16 cellular contexts compared by ENCODE assay signal in genomic region chr7:44891791-44892190, GRCh38. TPM values are rescaled to one million over a fixed set of nuclear protein-coding genes. Genes with fewer than 3 reads are reported as not detected.
DNase-seq lines count a peak whose midpoint lies in the region; ATAC-seq and TF ChIP-seq lines count a peak whose summit lies in the region.
"Had no signal": no experiment of that assay in that cellular context is flagged by ENCODE, and none has a peak within 500 bp of the region (broad histone marks: within the 10 kb centered on the region; RNA-seq: fewer than 3 reads in every experiment).

No MANE protein-coding gene starts in this region.

- DNase-seq in activated CD4-positive, alpha-beta T cell treated with anti-CD3 and anti-CD28 coated beads, Interleukin-2, amount 10 ng/mL, durations not matched to agents 7 days and 5 days: no peak
- DNase-seq in activated CD4-positive, alpha-beta T cell treated with anti-CD3 and anti-CD28 coated beads for 1 hour: no peak
- DNase-seq in SJCRH30: no peak
- DNase-seq in central memory CD8-positive, alpha-beta T cell (ENCODE audit: low spot score in 2 of 2): no peak
- no peak for DNase-seq in spleen
- no peak for DNase-seq in mucosa of gallbladder (ENCODE audit: low spot score)
- no peak for DNase-seq in left ventricle myocardium inferior
- DNase-seq: adrenal gland; mesendoderm; NCI-H2029 treated with DMSO at 0.1 percent for 48 hours; NCI-H524 treated with DMSO at 0.1 percent for 48 hours; occipital lobe; stimulated activated CD4-positive, alpha-beta T cell treated with anti-CD3 and anti-CD28 coated beads, Interleukin-4, amount 100 ng/mL, for 1 hour had no signal

- H3K27me3 ChIP-seq in SJCRH30 (no peaks in the 10 kb centered on the region), spleen (replicated peaks in 1 of 7) (no peaks in the 10 kb centered on the region), left ventricle myocardium inferior (ENCODE audit: low read depth) (no peaks in the 10 kb centered on the region)
- H3K27me3 ChIP-seq: adrenal gland had no signal

- no peaks in the 10 kb centered on the region for H3K9me3 Mint-ChIP-seq in activated CD4-positive, alpha-beta T cell treated with anti-CD3 and anti-CD28 coated beads, Interleukin-2, amount 10 ng/mL, durations not matched to agents 7 days and 5 days
- no peaks in the 10 kb centered on the region for H3K9me3 Mint-ChIP-seq in central memory CD8-positive, alpha-beta T cell

- no peaks in the 10 kb centered on the region for H3K27me3 Mint-ChIP-seq in activated CD4-positive, alpha-beta T cell treated with anti-CD3 and anti-CD28 coated beads, Interleukin-2, amount 10 ng/mL, durations not matched to agents 7 days and 5 days
- no peaks in the 10 kb centered on the region for H3K27me3 Mint-ChIP-seq in central memory CD8-positive, alpha-beta T cell

- no peak for ATAC-seq in central memory CD8-positive, alpha-beta T cell (replicated peaks; ENCODE audit: extremely low read depth, poor library complexity, severe bottlenecking)
- no peak for ATAC-seq in GM21390 (IDR thresholded peaks at IDR 0.05; ENCODE audit: unreplicated experiment)
- ATAC-seq: HepG2, sciatic nerve had no signal

- POLR2A ChIA-PET in activated CD4-positive, alpha-beta T cell treated with anti-CD3 and anti-CD28 coated beads, Interleukin-2, amount 10 ng/mL, durations not matched to agents 7 days and 5 days (lab: Charles Lee): no interaction called here

- no peaks in the 10 kb centered on the region for H3K36me3 ChIP-seq in SJCRH30
- no peaks in the 10 kb centered on the region for H3K36me3 ChIP-seq in spleen
- H3K36me3 ChIP-seq in left ventricle myocardium inferior: no peaks in the 10 kb centered on the region
- H3K36me3 ChIP-seq: adrenal gland had no signal

- WGBS in spleen, 5 donors: 87 to 100% (median 92%) methylated on average over 1 of the region's 1 CpG

- H3K4me3 Mint-ChIP-seq in activated CD4-positive, alpha-beta T cell treated with anti-CD3 and anti-CD28 coated beads, Interleukin-2, amount 10 ng/mL, durations not matched to agents 7 days and 5 days: peak overlapping the region; percentile 0
- peak overlapping the region; percentile 64 for H3K4me3 Mint-ChIP-seq in central memory CD8-positive, alpha-beta T cell

- TF ChIP-seq POLR2A in spleen (IDR thresholded peaks at IDR 0.05): no peak

- H3K27ac Mint-ChIP-seq in activated CD4-positive, alpha-beta T cell treated with anti-CD3 and anti-CD28 coated beads, Interleukin-2, amount 10 ng/mL, durations not matched to agents 7 days and 5 days: peak overlapping the region; percentile 96
- peak overlapping the region; percentile 100 for H3K27ac Mint-ChIP-seq in central memory CD8-positive, alpha-beta T cell (ENCODE audit: low read depth)

- H3K4me1 Mint-ChIP-seq in activated CD4-positive, alpha-beta T cell treated with anti-CD3 and anti-CD28 coated beads, Interleukin-2, amount 10 ng/mL, durations not matched to agents 7 days and 5 days: peaks cover 47% of the 10 kb centered on the region
- peaks cover 49% of the 10 kb centered on the region for H3K4me1 Mint-ChIP-seq in central memory CD8-positive, alpha-beta T cell

- intact Hi-C loops in spleen (cut with DNase I; ENCODE audit: low total_unique reads) (no loop called here), left ventricle myocardium inferior (cut with micrococcal nuclease) (no loop called here)

- TF ChIP-seq CTCF in spleen (IDR thresholded peaks at IDR 0.05 in 8 of 11, conservative IDR thresholded peaks at IDR 0.05 in 3 of 11) (no peak), left ventricle myocardium inferior (IDR thresholded peaks at IDR 0.05; ENCODE audit: borderline replicate concordance) (no peak)

- CTCF ChIA-PET in activated CD4-positive, alpha-beta T cell treated with anti-CD3 and anti-CD28 coated beads, Interleukin-2, amount 10 ng/mL, durations not matched to agents 7 days and 5 days (lab: Charles Lee): interaction anchor here (0.7 to 1.7 kb wide), 6 partner anchors 10 to 253 kb away, joined by 3 to 10 read pairs (median 4); partner anchors contain the start of gene H2AZ2

- no peak overlapping the region for H3K4me3 ChIP-seq in SJCRH30
- H3K4me3 ChIP-seq in spleen: no peak overlapping the region
- no peak overlapping the region for H3K4me3 ChIP-seq in left ventricle myocardium inferior
- H3K4me3 ChIP-seq: adrenal gland had no signal

- H3K36me3 Mint-ChIP-seq in activated CD4-positive, alpha-beta T cell treated with anti-CD3 and anti-CD28 coated beads, Interleukin-2, amount 10 ng/mL, durations not matched to agents 7 days and 5 days (ENCODE audit: low read depth): peaks cover 2% of the 10 kb centered on the region
- H3K36me3 Mint-ChIP-seq in central memory CD8-positive, alpha-beta T cell (ENCODE audit: insufficient read depth): peaks cover 2% of the 10 kb centered on the region

- H3K27ac ChIP-seq in SJCRH30: peak overlapping the region; percentile 91; the same call in 1 of the 2 replicates
- H3K27ac ChIP-seq in spleen: peak overlapping the region in 7 of 8 donors; percentile 32 to 78 (median 49)
- no peak overlapping the region for H3K27ac ChIP-seq in left ventricle myocardium inferior (replicated peaks)
- H3K27ac ChIP-seq: adrenal gland had no signal

- H3K9me3 ChIP-seq in SJCRH30 (replicated peaks) (no peaks in the 10 kb centered on the region), spleen (no peaks in the 10 kb centered on the region), left ventricle myocardium inferior (replicated peaks) (no peaks in the 10 kb centered on the region)
- H3K9me3 ChIP-seq: adrenal gland had no signal

- H3K4me1 ChIP-seq in SJCRH30: peaks cover 94% of the 10 kb centered on the region
- H3K4me1 ChIP-seq in spleen: peaks cover 0 to 25% (median 1%) of the 10 kb centered on the region in 6 donors
- no peaks in the 10 kb centered on the region for H3K4me1 ChIP-seq in left ventricle myocardium inferior

RNA-seq across cellular contexts. Expression of gene PURB, which starts 6.5 kb away (rescaled TPM):
- total RNA-seq in activated CD4-positive, alpha-beta T cell treated with anti-CD3 and anti-CD28 coated beads, Interleukin-2, amount 10 ng/mL, durations not matched to agents 7 days and 5 days: 10 to 100 TPM; 22.9 to 24.1 TPM
- total RNA-seq in SJCRH30 (2014; rRNA removed; shearing (Covaris generic)): 37.3 and 42.7 TPM in 2 replicates
- 10 to 100 TPM; 18.7 to 25.4 (median 22.8) TPM for total RNA-seq in spleen
- polyA plus RNA-seq in spleen: 1 to 10 TPM; 6.0 to 7.4 (median 6.1) TPM
- total RNA-seq in mucosa of gallbladder: 21.9 TPM
- 13.1 TPM for total RNA-seq in left ventricle myocardium inferior

RNA-seq across cellular contexts. Expression of gene H2AZ2, which starts 43.9 kb away (rescaled TPM):
- total RNA-seq in activated CD4-positive, alpha-beta T cell treated with anti-CD3 and anti-CD28 coated beads, Interleukin-2, amount 10 ng/mL, durations not matched to agents 7 days and 5 days: 100 to 1,000 TPM; 327 to 404 TPM
- 454 and 459 TPM in 2 replicates for total RNA-seq in SJCRH30 (2014; rRNA removed; shearing (Covaris generic))
- 100 to 1,000 TPM; 106 to 137 (median 114) TPM for total RNA-seq in spleen
- 100 to 1,000 TPM in 2 of 3 donors, 10 to 100 TPM in 1; 74.7 to 147 (median 112) TPM for polyA plus RNA-seq in spleen
- 157 TPM for total RNA-seq in mucosa of gallbladder
- total RNA-seq in left ventricle myocardium inferior: 265 TPM
